In the genomic region with DNA sequence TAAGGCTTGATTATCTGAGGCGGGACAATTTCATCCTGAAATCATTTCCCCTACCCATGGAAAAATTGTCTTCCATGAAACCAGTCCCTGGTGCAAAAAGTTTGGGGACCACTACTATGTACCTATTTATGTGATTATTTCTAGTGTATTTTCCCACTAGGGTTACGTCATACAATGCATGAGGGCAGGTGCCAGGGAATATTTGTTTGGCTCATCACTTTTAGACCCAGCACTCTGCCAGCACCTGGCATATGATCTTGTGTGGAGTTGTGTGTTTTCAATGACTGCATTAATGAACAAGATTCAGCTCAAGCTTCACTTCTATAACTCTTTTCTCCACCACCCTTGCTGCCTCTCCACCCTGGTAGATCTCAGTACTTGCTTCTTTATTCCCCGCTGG, we compare ENCODE assay signal across 22 cellular contexts.
DNase-seq lines count a peak whose midpoint lies in the region; ATAC-seq and TF ChIP-seq lines count a peak whose summit lies in the region.
"Had no signal": no experiment of that assay in that cellular context is flagged by ENCODE, and none has a peak within 500 bp of the region (broad histone marks: within the 10 kb centered on the region; RNA-seq: fewer than 3 reads in every experiment).

No MANE protein-coding gene starts in this region.

- H3K4me1 ChIP-seq in right lobe of liver (peaks cover 0 to 23% (median 2%) of the 10 kb centered on the region in 4 donors), osteoblast (ENCODE audit: insufficient read depth, low read length) (no peaks in the 10 kb centered on the region)
- H3K4me1 ChIP-seq: BE2C, BLaER1 had no signal

- no peak overlapping the region for H3K4me2 ChIP-seq in osteoblast (ENCODE audit: insufficient read depth, low read length)
- H3K4me2 ChIP-seq: BLaER1 had no signal

- H3K27ac ChIP-seq in right lobe of liver (peak overlapping the region in 1 of 3 donors; percentile 53), osteoblast (ENCODE audit: low read depth, low read length) (no peak overlapping the region), substantia nigra (ENCODE audit: low read depth, low read length, poor library complexity, severe bottlenecking) (no peak overlapping the region)
- H3K27ac ChIP-seq: BLaER1 had no signal

- 64% methylated on average over 3 of the region's 3 CpGs for whole genome bisulfite sequencing in right lobe of liver (ENCODE audit: insufficient coverage, low coverage, low lambda C conversion rate, missing lambda C conversion rate)

- intact Hi-C loops in right lobe of liver (cut with DNase I) = no loop called here

- no peaks in the 10 kb centered on the region for H3K79me2 ChIP-seq in osteoblast (ENCODE audit: insufficient read depth, low read length)

- no peak for TF ChIP-seq POLR2A in right lobe of liver (IDR thresholded peaks at IDR 0.05)

- H3K9me3 ChIP-seq in right lobe of liver (no peaks in the 10 kb centered on the region), osteoblast (ENCODE audit: low read depth, low read length) (no peaks in the 10 kb centered on the region)
- H3K9me3 ChIP-seq: BE2C had no signal

- TF ChIP-seq CTCF in right lobe of liver (IDR thresholded peaks at IDR 0.05) (no peak), osteoblast (IDR thresholded peaks at IDR 0.05; ENCODE audit: extremely low read depth, low read depth, low read length) (no peak)

- no peaks in the 10 kb centered on the region for H4K20me1 ChIP-seq in osteoblast (ENCODE audit: insufficient read depth, low read length)
- H4K20me1 ChIP-seq: BLaER1 had no signal

- no peak overlapping the region for H2AFZ ChIP-seq in osteoblast (ENCODE audit: low read length)

- H3K4me3 ChIP-seq in right lobe of liver = no peak overlapping the region
- H3K4me3 ChIP-seq in osteoblast (ENCODE audit: insufficient read depth, low read length) = no peak overlapping the region
- H3K4me3 ChIP-seq: BLaER1, GM12878 had no signal

- DNase-seq in RPMI8226 = peak; percentile 16
- DNase-seq in left lobe of liver (ENCODE audit: low spot score) = no peak
- no peak for DNase-seq in right lobe of liver
- DNase-seq in osteoblast (ENCODE audit: insufficient read length, low spot score, missing footprints) = no peak
- no peak for DNase-seq in substantia nigra (lab: John Stamatoyannopoulos, UW)
- DNase-seq: 8988T; ACHN; BE2C; C1 segment of cervical spinal cord; CD4-positive, alpha-beta memory T cell; CD4-positive, CD25-positive, alpha-beta regulatory T cell; CD8-positive, alpha-beta memory T cell; COR-L47; DMS 273 treated with DMSO at 0.1 percent for 48 hours; DMS153; DMS53; DMS79; DND-41; EL; GDM1 had no signal

- ATAC-seq in left lobe of liver (peak; percentile 78), right lobe of liver (peak in 3 of 4 donors; percentile 52 to 77 (median 70))
- ATAC-seq: GM12878 had no signal

- no peaks in the 10 kb centered on the region for H3K36me3 ChIP-seq in right lobe of liver
- H3K36me3 ChIP-seq in osteoblast (ENCODE audit: insufficient read depth, low read length) = no peaks in the 10 kb centered on the region
- H3K36me3 ChIP-seq: BE2C, BLaER1 had no signal

- H3K27me3 ChIP-seq in right lobe of liver (no peaks in the 10 kb centered on the region), osteoblast (ENCODE audit: insufficient read depth, low read length) (peaks cover 26% of the 10 kb centered on the region)
- H3K27me3 ChIP-seq: BE2C, BLaER1 had no signal
